2 cellular contexts compared by ENCODE assay signal in genomic region chr2:187150667-187151066, GRCh38.
TF ChIP-seq lines count a peak whose summit lies in the region.

No MANE protein-coding gene starts in this region.

TF ChIP-seq in SK-N-SH treated with all-trans-retinoic acid at 6 μM for 48 hours, 23 proteins besides CTCF, POLR2A, EP300 and RAD21 (continued from another document):
- TF ChIP-seq TSHZ2 (CRISPR knock-in tag; IDR thresholded peaks at IDR 0.05) (no peak), PATZ1 (CRISPR knock-in tag; IDR thresholded peaks at IDR 0.05; ENCODE audit: borderline replicate concordance) (no peak), BACH2 (CRISPR knock-in tag; IDR thresholded peaks at IDR 0.05; ENCODE audit: borderline replicate concordance) (no peak), CSDC2 (CRISPR knock-in tag; IDR thresholded peaks at IDR 0.05) (no peak), ZFP3 (CRISPR knock-in tag; IDR thresholded peaks at IDR 0.05) (no peak), RARB (CRISPR knock-in tag; IDR thresholded peaks at IDR 0.05) (no peak), PPARA (CRISPR knock-in tag; IDR thresholded peaks at IDR 0.05; ENCODE audit: borderline replicate concordance) (no peak), ZC3H10 (CRISPR knock-in tag; IDR thresholded peaks at IDR 0.05) (no peak), ZNF8 (CRISPR knock-in tag; IDR thresholded peaks at IDR 0.05) (no peak), POU6F1 (CRISPR knock-in tag; IDR thresholded peaks at IDR 0.05; ENCODE audit: borderline replicate concordance, low read depth) (no peak)
TF ChIP-seq in SK-N-SH treated with all-trans-retinoic acid at 6 μM for 48 hours: peak in this region for 0.

TF ChIP-seq in SK-N-SH, 30 proteins besides CTCF, POLR2A, EP300 and RAD21 (continued from another document):
- no peak for TF ChIP-seq ZBTB33 (IDR thresholded peaks at IDR 0.05; ENCODE audit: borderline replicate concordance, low read depth)
- no peak for TF ChIP-seq SMC3 (IDR thresholded peaks at IDR 0.05; ENCODE audit: low read depth, low read length)
- TF ChIP-seq RXRA (IDR thresholded peaks at IDR 0.05; ENCODE audit: borderline replicate concordance, low read depth), result no peak
